10 cellular contexts compared by ENCODE assay signal in the genomic region with DNA sequence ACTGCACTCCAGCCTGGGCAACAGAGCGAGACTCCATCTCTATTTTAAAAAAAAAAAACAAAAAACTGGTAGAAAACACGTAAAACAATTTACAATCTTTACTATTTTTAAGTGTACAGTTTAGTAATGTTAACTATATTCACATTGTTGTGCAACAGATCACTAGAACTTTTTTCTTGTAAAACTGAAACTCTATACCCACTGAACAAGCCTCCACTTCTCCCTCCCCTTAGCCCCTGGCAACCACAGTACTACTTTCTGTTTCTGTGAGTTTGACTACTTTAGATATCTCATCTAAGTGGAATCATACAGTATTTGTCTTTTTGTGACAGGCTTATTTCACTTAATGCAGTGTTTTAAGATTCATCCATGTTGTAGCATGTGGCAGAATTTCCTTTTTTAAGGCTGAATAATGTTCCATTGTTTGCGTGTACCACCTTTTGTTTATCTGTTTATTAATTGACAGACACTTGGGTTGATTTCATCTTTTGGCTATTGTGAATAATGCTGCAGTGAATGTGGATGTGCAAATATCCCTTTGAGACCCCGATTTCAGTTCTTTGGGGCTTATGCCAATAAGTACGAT. TPM values are rescaled to one million over a fixed set of nuclear protein-coding genes. Genes with fewer than 3 reads are reported as not detected.
DNase-seq lines count a peak whose midpoint lies in the region; ATAC-seq, FAIRE-seq and TF ChIP-seq lines count a peak whose summit lies in the region.
"Had no signal": no experiment of that assay in that cellular context is flagged by ENCODE, and none has a peak within 500 bp of the region (broad histone marks: within the 10 kb centered on the region; RNA-seq: fewer than 3 reads in every experiment).

No MANE protein-coding gene starts in this region.

- no peaks in the 10 kb centered on the region for H3K27me3 Mint-ChIP-seq in activated naive CD8-positive, alpha-beta T cell treated with anti-CD3 and anti-CD28 coated beads, Interleukin-2, amount 50 U/mL, for 24 hours

- peaks cover 69% of the 10 kb centered on the region for H3K36me3 Mint-ChIP-seq in activated naive CD8-positive, alpha-beta T cell treated with anti-CD3 and anti-CD28 coated beads, Interleukin-2, amount 50 U/mL, for 24 hours (ENCODE audit: low read depth)

- DNase-seq in GM12891 (ENCODE audit: insufficient read length, low spot score) (no peak), mesenteric fat pad (ENCODE audit: low spot score) (no peak), NCI-H345 (lab: John Stamatoyannopoulos, UW) (no peak), activated gamma-delta T cell (lab: John Stamatoyannopoulos, UW) (no peak), NCI-H526 treated with DMSO at 0.1 percent for 48 hours (lab: John Stamatoyannopoulos, UW) (no peak)
- no peak for DNase-seq in activated naive CD8-positive, alpha-beta T cell treated with anti-CD3 and anti-CD28 coated beads, Interleukin-2, amount 50 U/mL, for 24 hours
- DNase-seq: foreskin fibroblast had no signal

- no peaks in the 10 kb centered on the region for H3K9me3 Mint-ChIP-seq in activated naive CD8-positive, alpha-beta T cell treated with anti-CD3 and anti-CD28 coated beads, Interleukin-2, amount 50 U/mL, for 24 hours

- ATAC-seq in GM19467 (IDR thresholded peaks at IDR 0.05; ENCODE audit: unreplicated experiment) (peak; percentile 96), HG03196 (IDR thresholded peaks at IDR 0.05; ENCODE audit: unreplicated experiment) (peak; percentile 61)
- peak; percentile 97 for ATAC-seq in activated naive CD8-positive, alpha-beta T cell treated with anti-CD3 and anti-CD28 coated beads, Interleukin-2, amount 50 U/mL, for 24 hours

- peak; percentile 84 for FAIRE-seq in GM12891 (lab: Jason Lieb, UNC)

- H3K27ac Mint-ChIP-seq in activated naive CD8-positive, alpha-beta T cell treated with anti-CD3 and anti-CD28 coated beads, Interleukin-2, amount 50 U/mL, for 24 hours, result peak overlapping the region; percentile 84

- peak overlapping the region; percentile 69 for H3K4me3 Mint-ChIP-seq in activated naive CD8-positive, alpha-beta T cell treated with anti-CD3 and anti-CD28 coated beads, Interleukin-2, amount 50 U/mL, for 24 hours

- peaks cover 30% of the 10 kb centered on the region for H3K4me1 Mint-ChIP-seq in activated naive CD8-positive, alpha-beta T cell treated with anti-CD3 and anti-CD28 coated beads, Interleukin-2, amount 50 U/mL, for 24 hours

- TF ChIP-seq POLR2A in GM12891 (IDR thresholded peaks at IDR 0.05; ENCODE audit: low read depth, low read length), result no peak

TF ChIP-seq in GM12891, 5 proteins besides CTCF, POLR2A, EP300 and RAD21:
- TF ChIP-seq POLR2AphosphoS5 (IDR thresholded peaks at IDR 0.05; ENCODE audit: low read depth, low read length), result no peak
- peak; percentile 32; the same call in 1 of the 2 replicates for TF ChIP-seq SPI1 (IDR thresholded peaks at IDR 0.05; ENCODE audit: low read depth, low read length)
- no peak for TF ChIP-seq PAX5 (IDR thresholded peaks at IDR 0.05; ENCODE audit: insufficient read depth, low read length, severe bottlenecking)

RNA-seq across cellular contexts. Expression of a gene that starts 10.9 kb away (rescaled TPM):
- 133 TPM for polyA plus RNA-seq in GM12891 (2012; ENCODE audit: low read depth, missing spikeins)
- 21.0 TPM for total RNA-seq in mesenteric fat pad

RNA-seq across cellular contexts. Expression of a gene that starts 23.0 kb away (rescaled TPM):
- polyA plus RNA-seq in GM12891 (2012; ENCODE audit: low read depth, missing spikeins), result 10.5 TPM
- 38.2 TPM for total RNA-seq in mesenteric fat pad

RNA-seq across cellular contexts. Expression of a gene that starts 32.2 kb away (rescaled TPM):
- 3.9 TPM for polyA plus RNA-seq in GM12891 (2012; ENCODE audit: low read depth, missing spikeins)
- 73.2 TPM for total RNA-seq in mesenteric fat pad

RNA-seq across cellular contexts. Expression of a gene that starts 39.4 kb away (rescaled TPM):
- polyA plus RNA-seq in GM12891 (2012; ENCODE audit: low read depth, missing spikeins), result 0.87 TPM
- total RNA-seq in mesenteric fat pad, result 14.9 TPM
- total RNA-seq: OCI-LY7 had no signal

RNA-seq across cellular contexts. Expression of a gene that starts 44.3 kb away (rescaled TPM):
- 15.8 TPM for polyA plus RNA-seq in GM12891 (2012; ENCODE audit: low read depth, missing spikeins)
- 35.7 TPM for total RNA-seq in mesenteric fat pad
